Comparison of ENCODE assay signal across 1 cellular context in the genomic region with DNA sequence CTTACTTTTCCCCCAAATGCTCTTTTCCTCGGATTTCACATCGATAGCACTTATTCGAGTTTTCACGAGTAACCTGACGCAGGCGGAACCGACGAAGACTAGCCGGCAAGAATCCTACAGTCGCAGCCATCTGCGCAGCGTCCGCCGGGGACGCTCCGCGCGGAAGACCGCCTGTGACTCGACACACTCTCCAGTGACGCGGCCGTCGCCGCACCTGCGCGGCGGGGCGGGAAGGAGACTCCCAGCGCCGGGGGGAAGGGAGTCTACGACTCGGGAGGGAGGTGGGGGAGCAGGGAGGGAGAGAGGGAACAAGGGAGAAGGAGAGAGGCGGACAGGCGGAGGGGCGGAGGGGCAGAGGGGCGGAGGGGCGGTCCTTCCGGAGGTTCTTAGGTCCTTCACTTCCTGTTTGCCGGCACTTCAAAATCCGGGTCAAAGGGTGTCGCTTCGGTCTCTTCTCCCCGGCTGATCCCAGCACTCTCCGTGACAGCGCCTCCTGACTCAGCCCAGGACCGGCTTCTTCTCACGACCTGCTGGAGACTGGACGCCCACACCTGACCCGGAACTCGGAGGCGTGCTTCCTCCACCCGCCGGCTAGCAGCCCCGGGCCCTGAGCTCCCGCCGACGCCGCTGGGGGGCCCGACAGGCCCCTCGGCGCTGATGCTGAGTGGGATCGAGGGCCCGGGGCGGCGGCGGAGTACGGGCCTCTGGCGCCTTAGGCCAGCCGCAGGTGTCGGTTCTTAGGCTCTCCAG.
TF ChIP-seq lines count a peak whose summit lies in the region.

A gene with protein sequence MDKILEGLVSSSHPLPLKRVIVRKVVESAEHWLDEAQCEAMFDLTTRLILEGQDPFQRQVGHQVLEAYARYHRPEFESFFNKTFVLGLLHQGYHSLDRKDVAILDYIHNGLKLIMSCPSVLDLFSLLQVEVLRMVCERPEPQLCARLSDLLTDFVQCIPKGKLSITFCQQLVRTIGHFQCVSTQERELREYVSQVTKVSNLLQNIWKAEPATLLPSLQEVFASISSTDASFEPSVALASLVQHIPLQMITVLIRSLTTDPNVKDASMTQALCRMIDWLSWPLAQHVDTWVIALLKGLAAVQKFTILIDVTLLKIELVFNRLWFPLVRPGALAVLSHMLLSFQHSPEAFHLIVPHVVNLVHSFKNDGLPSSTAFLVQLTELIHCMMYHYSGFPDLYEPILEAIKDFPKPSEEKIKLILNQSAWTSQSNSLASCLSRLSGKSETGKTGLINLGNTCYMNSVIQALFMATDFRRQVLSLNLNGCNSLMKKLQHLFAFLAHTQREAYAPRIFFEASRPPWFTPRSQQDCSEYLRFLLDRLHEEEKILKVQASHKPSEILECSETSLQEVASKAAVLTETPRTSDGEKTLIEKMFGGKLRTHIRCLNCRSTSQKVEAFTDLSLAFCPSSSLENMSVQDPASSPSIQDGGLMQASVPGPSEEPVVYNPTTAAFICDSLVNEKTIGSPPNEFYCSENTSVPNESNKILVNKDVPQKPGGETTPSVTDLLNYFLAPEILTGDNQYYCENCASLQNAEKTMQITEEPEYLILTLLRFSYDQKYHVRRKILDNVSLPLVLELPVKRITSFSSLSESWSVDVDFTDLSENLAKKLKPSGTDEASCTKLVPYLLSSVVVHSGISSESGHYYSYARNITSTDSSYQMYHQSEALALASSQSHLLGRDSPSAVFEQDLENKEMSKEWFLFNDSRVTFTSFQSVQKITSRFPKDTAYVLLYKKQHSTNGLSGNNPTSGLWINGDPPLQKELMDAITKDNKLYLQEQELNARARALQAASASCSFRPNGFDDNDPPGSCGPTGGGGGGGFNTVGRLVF (plus strand): TSS at position 415 of the 750 bp plus-strand sequence. CDS start 534 bp downstream, outside the sequence.

TF ChIP-seq in K562, 482 proteins besides CTCF, POLR2A, EP300 and RAD21 (continued from another document and continues in another):
- TF ChIP-seq ZBTB2 (IDR thresholded peaks at IDR 0.05), result peak; percentile 81
- no peak for TF ChIP-seq RBM25 (IDR thresholded peaks at IDR 0.05; ENCODE audit: low read depth, low read length, severe bottlenecking)
- TF ChIP-seq RB1 (IDR thresholded peaks at IDR 0.05; ENCODE audit: low read depth), result peak; percentile 53
- TF ChIP-seq JUND (IDR thresholded peaks at IDR 0.05; ENCODE audit: borderline replicate concordance, low read depth, low read length), result 0 out of 2 replicates have a peak, but pooled peaks have one; percentile 36
- TF ChIP-seq JUND (tag; IDR thresholded peaks at IDR 0.05; ENCODE audit: borderline replicate concordance, low read depth, low read length), result peak; percentile 4; the same call in 1 of the 3 replicates
- TF ChIP-seq, protein P1, sequence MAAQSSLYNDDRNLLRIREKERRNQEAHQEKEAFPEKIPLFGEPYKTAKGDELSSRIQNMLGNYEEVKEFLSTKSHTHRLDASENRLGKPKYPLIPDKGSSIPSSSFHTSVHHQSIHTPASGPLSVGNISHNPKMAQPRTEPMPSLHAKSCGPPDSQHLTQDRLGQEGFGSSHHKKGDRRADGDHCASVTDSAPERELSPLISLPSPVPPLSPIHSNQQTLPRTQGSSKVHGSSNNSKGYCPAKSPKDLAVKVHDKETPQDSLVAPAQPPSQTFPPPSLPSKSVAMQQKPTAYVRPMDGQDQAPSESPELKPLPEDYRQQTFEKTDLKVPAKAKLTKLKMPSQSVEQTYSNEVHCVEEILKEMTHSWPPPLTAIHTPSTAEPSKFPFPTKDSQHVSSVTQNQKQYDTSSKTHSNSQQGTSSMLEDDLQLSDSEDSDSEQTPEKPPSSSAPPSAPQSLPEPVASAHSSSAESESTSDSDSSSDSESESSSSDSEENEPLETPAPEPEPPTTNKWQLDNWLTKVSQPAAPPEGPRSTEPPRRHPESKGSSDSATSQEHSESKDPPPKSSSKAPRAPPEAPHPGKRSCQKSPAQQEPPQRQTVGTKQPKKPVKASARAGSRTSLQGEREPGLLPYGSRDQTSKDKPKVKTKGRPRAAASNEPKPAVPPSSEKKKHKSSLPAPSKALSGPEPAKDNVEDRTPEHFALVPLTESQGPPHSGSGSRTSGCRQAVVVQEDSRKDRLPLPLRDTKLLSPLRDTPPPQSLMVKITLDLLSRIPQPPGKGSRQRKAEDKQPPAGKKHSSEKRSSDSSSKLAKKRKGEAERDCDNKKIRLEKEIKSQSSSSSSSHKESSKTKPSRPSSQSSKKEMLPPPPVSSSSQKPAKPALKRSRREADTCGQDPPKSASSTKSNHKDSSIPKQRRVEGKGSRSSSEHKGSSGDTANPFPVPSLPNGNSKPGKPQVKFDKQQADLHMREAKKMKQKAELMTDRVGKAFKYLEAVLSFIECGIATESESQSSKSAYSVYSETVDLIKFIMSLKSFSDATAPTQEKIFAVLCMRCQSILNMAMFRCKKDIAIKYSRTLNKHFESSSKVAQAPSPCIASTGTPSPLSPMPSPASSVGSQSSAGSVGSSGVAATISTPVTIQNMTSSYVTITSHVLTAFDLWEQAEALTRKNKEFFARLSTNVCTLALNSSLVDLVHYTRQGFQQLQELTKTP (IDR thresholded peaks at IDR 0.05; ENCODE audit: low read depth in 1 of 2, partially characterized antibody in 2 of 2), result peak in 1 of 2 experiments; percentile 57
- TF ChIP-seq TAF15 (IDR thresholded peaks at IDR 0.05; ENCODE audit: low read depth, low read length), result no peak
- peak; percentile 54; the same call in 1 of the 2 replicates for TF ChIP-seq HDAC2 (IDR thresholded peaks at IDR 0.05)
- peak; percentile 98 for TF ChIP-seq NR2C1 (IDR thresholded peaks at IDR 0.05)
- peak; percentile 98 for TF ChIP-seq NR2C1 (tag; IDR thresholded peaks at IDR 0.05)
- no peak for TF ChIP-seq ZFP91 (CRISPR knock-in tag; IDR thresholded peaks at IDR 0.05)
- TF ChIP-seq, protein P2, sequence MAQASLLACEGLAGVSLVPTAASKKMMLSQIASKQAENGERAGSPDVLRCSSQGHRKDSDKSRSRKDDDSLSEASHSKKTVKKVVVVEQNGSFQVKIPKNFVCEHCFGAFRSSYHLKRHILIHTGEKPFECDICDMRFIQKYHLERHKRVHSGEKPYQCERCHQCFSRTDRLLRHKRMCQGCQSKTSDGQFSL (CRISPR knock-in tag; IDR thresholded peaks at IDR 0.05), result no peak
- TF ChIP-seq, protein P2 (tag; IDR thresholded peaks at IDR 0.05), result peak in 1 of 2 experiments; percentile 74; a peak in 2 of 4 replicates
- 0 out of 2 replicates have a peak, but pooled peaks have one; percentile 26 for TF ChIP-seq MYNN (IDR thresholded peaks at IDR 0.05)
- no peak for TF ChIP-seq MYNN (CRISPR knock-in tag; IDR thresholded peaks at IDR 0.05)
- peak; percentile 52 for TF ChIP-seq ETS1 (conservative IDR thresholded peaks at IDR 0.05; ENCODE audit: control insufficient read depth, low read depth, low read length)
- peak; percentile 39; the same call in 1 of the 2 replicates for TF ChIP-seq CBFA2T3 (IDR thresholded peaks at IDR 0.05)
- TF ChIP-seq TCF15 (CRISPR knock-in tag; IDR thresholded peaks at IDR 0.05), result no peak
- peak; percentile 31 for TF ChIP-seq ARID1B (IDR thresholded peaks at IDR 0.05)
- TF ChIP-seq SMAD1 (IDR thresholded peaks at IDR 0.05; ENCODE audit: low read depth, low read length, partially characterized antibody), result peak; percentile 41
- TF ChIP-seq, protein P3, sequence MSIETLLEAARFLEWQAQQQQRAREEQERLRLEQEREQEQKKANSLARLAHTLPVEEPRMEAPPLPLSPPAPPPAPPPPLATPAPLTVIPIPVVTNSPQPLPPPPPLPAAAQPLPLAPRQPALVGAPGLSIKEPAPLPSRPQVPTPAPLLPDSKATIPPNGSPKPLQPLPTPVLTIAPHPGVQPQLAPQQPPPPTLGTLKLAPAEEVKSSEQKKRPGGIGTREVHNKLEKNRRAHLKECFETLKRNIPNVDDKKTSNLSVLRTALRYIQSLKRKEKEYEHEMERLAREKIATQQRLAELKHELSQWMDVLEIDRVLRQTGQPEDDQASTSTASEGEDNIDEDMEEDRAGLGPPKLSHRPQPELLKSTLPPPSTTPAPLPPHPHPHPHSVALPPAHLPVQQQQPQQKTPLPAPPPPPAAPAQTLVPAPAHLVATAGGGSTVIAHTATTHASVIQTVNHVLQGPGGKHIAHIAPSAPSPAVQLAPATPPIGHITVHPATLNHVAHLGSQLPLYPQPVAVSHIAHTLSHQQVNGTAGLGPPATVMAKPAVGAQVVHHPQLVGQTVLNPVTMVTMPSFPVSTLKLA (conservative IDR thresholded peaks at IDR 0.05), result peak; percentile 35 to 62; a peak in 2 of 4 replicates
- peak; percentile 85 for TF ChIP-seq SUPT5H (IDR thresholded peaks at IDR 0.05)
- no peak for TF ChIP-seq FOXA3 (CRISPR knock-in tag; conservative IDR thresholded peaks at IDR 0.05 in 1 of 2, IDR thresholded peaks at IDR 0.05 in 1 of 2)
- peak; percentile 19; the same call in 1 of the 2 replicates for TF ChIP-seq USF2 (CRISPR knock-in tag; IDR thresholded peaks at IDR 0.05)
- TF ChIP-seq MCM2 (IDR thresholded peaks at IDR 0.05; ENCODE audit: low read depth), result no peak
- peak; percentile 99 for TF ChIP-seq HNRNPLL (IDR thresholded peaks at IDR 0.05; ENCODE audit: low read depth, low read length, poor library complexity, severe bottlenecking)
